Comparison of ENCODE assay signal across 16 cellular contexts in the genomic region with DNA sequence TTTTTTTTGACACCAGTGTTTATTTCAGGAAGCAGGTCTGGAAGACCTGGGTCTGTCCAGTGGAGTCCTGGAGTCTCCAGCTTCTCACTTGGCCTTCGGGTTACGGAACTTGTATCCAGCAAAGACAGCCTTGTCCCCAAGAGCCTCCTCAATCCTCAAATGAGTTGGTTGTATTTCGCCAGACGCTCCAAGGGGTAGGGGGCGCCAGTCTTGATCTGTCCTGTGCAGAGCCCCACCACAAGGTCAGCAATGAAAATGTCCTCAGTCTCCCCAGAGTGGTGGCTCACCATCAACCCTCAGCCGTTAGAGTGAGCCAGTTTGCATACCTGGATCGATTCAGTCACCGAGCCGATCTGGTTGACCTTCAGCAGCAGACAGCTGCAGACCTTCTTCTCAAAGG.
"Had no signal": no experiment of that assay in that cellular context is flagged by ENCODE, and none has a peak within 500 bp of the region (broad histone marks: within the 10 kb centered on the region; RNA-seq: fewer than 3 reads in every experiment).

No MANE protein-coding gene starts in this region.

- H3K9me3 Mint-ChIP-seq: activated CD4-positive, alpha-beta memory T cell treated with anti-CD3 and anti-CD28 coated beads, Interleukin-2, amount 10 ng/mL, durations not matched to agents 7 days and 5 days; activated T-helper 1 cell treated with anti-CD3 and anti-CD28 coated beads, Interleukin-12 subunit alpha, Interleukin-12 subunit beta, Interleukin-2, Interleukin-4 antibody, amounts not matched to agents 30 ng/mL and 10 ng/mL and 1 ng/mL, durations not matched to agents 14 hours and 24 hours and 36 hours; natural killer cell; T-helper 2 cell treated with Interferon-gamma antibody and Interleukin-4, amounts not matched to agents 5 μg/mL and 100 μg/mL, for 36 hours had no signal

- H3K4me3 Mint-ChIP-seq: activated CD4-positive, alpha-beta memory T cell treated with anti-CD3 and anti-CD28 coated beads, Interleukin-2, amount 10 ng/mL, durations not matched to agents 7 days and 5 days; activated T-helper 1 cell treated with anti-CD3 and anti-CD28 coated beads, Interleukin-12 subunit alpha, Interleukin-12 subunit beta, Interleukin-2, Interleukin-4 antibody, amounts not matched to agents 30 ng/mL and 10 ng/mL and 1 ng/mL, durations not matched to agents 14 hours and 24 hours and 36 hours; natural killer cell; T-helper 2 cell treated with Interferon-gamma antibody and Interleukin-4, amounts not matched to agents 5 μg/mL and 100 μg/mL, for 36 hours had no signal

- H3K27me3 ChIP-seq: dorsolateral prefrontal cortex, esophagus squamous epithelium, left lung, suprapubic skin, upper lobe of left lung had no signal

- H3K27me3 Mint-ChIP-seq: activated CD4-positive, alpha-beta memory T cell treated with anti-CD3 and anti-CD28 coated beads, Interleukin-2, amount 10 ng/mL, durations not matched to agents 7 days and 5 days had no signal

- H3K4me3 ChIP-seq: dorsolateral prefrontal cortex, esophagus squamous epithelium, left lung, suprapubic skin, upper lobe of left lung had no signal

- H3K27ac ChIP-seq: dorsolateral prefrontal cortex, esophagus squamous epithelium, left lung, suprapubic skin, upper lobe of left lung had no signal

- H3K9me3 ChIP-seq: esophagus squamous epithelium, left lung, suprapubic skin, upper lobe of left lung had no signal

- DNase-seq: activated CD4-positive, alpha-beta memory T cell treated with anti-CD3 and anti-CD28 coated beads, Interleukin-2, amount 10 ng/mL, durations not matched to agents 7 days and 5 days; activated CD4-positive, alpha-beta T cell treated with anti-CD3 and anti-CD28 coated beads for 1 hour; activated CD8-positive, alpha-beta memory T cell treated with anti-CD3 and anti-CD28 coated beads, Interleukin-2, amount 50 U/mL, for 4 hours; activated naive CD4-positive, alpha-beta T cell; aorta; dorsolateral prefrontal cortex; esophagus squamous epithelium; foreskin fibroblast; left lung; natural killer cell; stimulated activated CD4-positive, alpha-beta T cell treated with anti-CD3 and anti-CD28 coated beads, Interleukin-12 subunit alpha, Interleukin-12 subunit beta, amount 100 ng/mL, for 4 hours; stimulated activated naive CD4-positive, alpha-beta T cell treated with Interleukin-2 at 50 U/mL for 16 hours; upper lobe of left lung had no signal

- H3K36me3 Mint-ChIP-seq: natural killer cell had no signal

- H3K27ac Mint-ChIP-seq: activated CD4-positive, alpha-beta memory T cell treated with anti-CD3 and anti-CD28 coated beads, Interleukin-2, amount 10 ng/mL, durations not matched to agents 7 days and 5 days; activated T-helper 1 cell treated with anti-CD3 and anti-CD28 coated beads, Interleukin-12 subunit alpha, Interleukin-12 subunit beta, Interleukin-2, Interleukin-4 antibody, amounts not matched to agents 30 ng/mL and 10 ng/mL and 1 ng/mL, durations not matched to agents 14 hours and 24 hours and 36 hours; natural killer cell; T-helper 2 cell treated with Interferon-gamma antibody and Interleukin-4, amounts not matched to agents 5 μg/mL and 100 μg/mL, for 36 hours had no signal

- H3K36me3 ChIP-seq: left lung had no signal

- ATAC-seq: left lung, natural killer cell had no signal
